8 cellular contexts compared by ENCODE assay signal in the genomic region with DNA sequence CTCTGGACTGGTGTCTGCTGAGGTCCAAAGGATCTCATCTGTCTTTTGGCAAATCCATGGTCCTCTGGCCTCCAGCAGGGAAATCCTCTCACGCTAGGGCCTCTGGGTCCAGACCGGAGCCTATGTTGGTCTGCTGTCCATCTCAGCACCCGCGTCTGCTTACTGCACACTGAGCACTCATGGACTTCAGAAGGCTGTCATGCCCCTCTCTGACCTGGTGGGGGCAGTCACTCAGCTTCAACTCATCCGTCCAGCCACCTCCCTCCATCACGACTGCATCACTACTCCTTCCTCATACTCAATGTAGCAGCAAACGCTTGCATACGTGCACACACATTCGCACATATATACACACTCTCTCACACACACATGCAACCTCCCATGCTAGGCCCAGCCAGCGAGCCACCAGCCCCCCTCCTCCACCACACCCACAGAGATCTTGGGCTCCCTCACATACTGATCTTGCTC. TPM values are rescaled to one million over a fixed set of nuclear protein-coding genes. Genes with fewer than 3 reads are reported as not detected.
DNase-seq lines count a peak whose midpoint lies in the region; ATAC-seq and TF ChIP-seq lines count a peak whose summit lies in the region.

No MANE protein-coding gene starts in this region.

- DNase-seq in COLO668 (lab: John Stamatoyannopoulos, UW; ENCODE audit: unreplicated experiment) = peak; percentile 17
- peak; percentile 25 for DNase-seq in astrocyte of the hippocampus (ENCODE audit: low read depth, low spot score)
- peak in 1 of 3 donors; percentile 40 for DNase-seq in mucosa of descending colon
- no peak for DNase-seq in substantia nigra (lab: John Stamatoyannopoulos, UW)
- no peak for DNase-seq in NCI-H345 treated with DMSO at 0.1 percent for 48 hours (lab: John Stamatoyannopoulos, UW; ENCODE audit: unreplicated experiment)

- H3K4me1 ChIP-seq in mucosa of descending colon (ENCODE audit: low read depth) = no peaks in the 10 kb centered on the region

- H3K36me3 ChIP-seq in mucosa of descending colon (ENCODE audit: low read depth) = no peaks in the 10 kb centered on the region

- ATAC-seq in GM19035 (IDR thresholded peaks at IDR 0.05; ENCODE audit: unreplicated experiment) = peak; percentile 98
- ATAC-seq in HG03064 (IDR thresholded peaks at IDR 0.05; ENCODE audit: low read depth, unreplicated experiment) = peak; percentile 98
- peak; percentile 89 for ATAC-seq in mucosa of descending colon

- no peak overlapping the region for H3K27ac ChIP-seq in substantia nigra (ENCODE audit: low read depth, low read length, poor library complexity, severe bottlenecking)

- TF ChIP-seq CTCF in mucosa of descending colon (IDR thresholded peaks at IDR 0.05) = no peak

- no peaks in the 10 kb centered on the region for H3K9me3 ChIP-seq in mucosa of descending colon

- intact Hi-C loops in mucosa of descending colon (cut with DNase I, micrococcal nuclease) = no loop called here

- H3K4me3 ChIP-seq in mucosa of descending colon = no peak overlapping the region

TF ChIP-seq in PFSK-1, 5 proteins besides CTCF, POLR2A, EP300 and RAD21:
- TF ChIP-seq TAF1 (IDR thresholded peaks at IDR 0.05; ENCODE audit: borderline replicate concordance, insufficient read depth, low read length) (no peak), POLR2AphosphoS5 (IDR thresholded peaks at IDR 0.05; ENCODE audit: low read depth, low read length) (no peak), FOXP2 (optimal IDR thresholded peaks at IDR 0.05; ENCODE audit: borderline replicate concordance, extremely low read depth, extremely low read length, insufficient read depth) (peak; percentile 20), SIN3A (IDR thresholded peaks at IDR 0.05; ENCODE audit: borderline replicate concordance, insufficient read depth, low read length) (no peak)
- TF ChIP-seq, protein P1, sequence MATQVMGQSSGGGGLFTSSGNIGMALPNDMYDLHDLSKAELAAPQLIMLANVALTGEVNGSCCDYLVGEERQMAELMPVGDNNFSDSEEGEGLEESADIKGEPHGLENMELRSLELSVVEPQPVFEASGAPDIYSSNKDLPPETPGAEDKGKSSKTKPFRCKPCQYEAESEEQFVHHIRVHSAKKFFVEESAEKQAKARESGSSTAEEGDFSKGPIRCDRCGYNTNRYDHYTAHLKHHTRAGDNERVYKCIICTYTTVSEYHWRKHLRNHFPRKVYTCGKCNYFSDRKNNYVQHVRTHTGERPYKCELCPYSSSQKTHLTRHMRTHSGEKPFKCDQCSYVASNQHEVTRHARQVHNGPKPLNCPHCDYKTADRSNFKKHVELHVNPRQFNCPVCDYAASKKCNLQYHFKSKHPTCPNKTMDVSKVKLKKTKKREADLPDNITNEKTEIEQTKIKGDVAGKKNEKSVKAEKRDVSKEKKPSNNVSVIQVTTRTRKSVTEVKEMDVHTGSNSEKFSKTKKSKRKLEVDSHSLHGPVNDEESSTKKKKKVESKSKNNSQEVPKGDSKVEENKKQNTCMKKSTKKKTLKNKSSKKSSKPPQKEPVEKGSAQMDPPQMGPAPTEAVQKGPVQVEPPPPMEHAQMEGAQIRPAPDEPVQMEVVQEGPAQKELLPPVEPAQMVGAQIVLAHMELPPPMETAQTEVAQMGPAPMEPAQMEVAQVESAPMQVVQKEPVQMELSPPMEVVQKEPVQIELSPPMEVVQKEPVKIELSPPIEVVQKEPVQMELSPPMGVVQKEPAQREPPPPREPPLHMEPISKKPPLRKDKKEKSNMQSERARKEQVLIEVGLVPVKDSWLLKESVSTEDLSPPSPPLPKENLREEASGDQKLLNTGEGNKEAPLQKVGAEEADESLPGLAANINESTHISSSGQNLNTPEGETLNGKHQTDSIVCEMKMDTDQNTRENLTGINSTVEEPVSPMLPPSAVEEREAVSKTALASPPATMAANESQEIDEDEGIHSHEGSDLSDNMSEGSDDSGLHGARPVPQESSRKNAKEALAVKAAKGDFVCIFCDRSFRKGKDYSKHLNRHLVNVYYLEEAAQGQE (IDR thresholded peaks at IDR 0.05; ENCODE audit: insufficient read depth in 1 of 2, low read depth in 2 of 2, low read length in 2 of 2) = peak; percentile 70 to 86
TF ChIP-seq in PFSK-1: peak in this region for 2.

RNA-seq across cellular contexts. Expression of a gene that starts 33.3 kb away (rescaled TPM):
- 0.63 TPM for polyA plus RNA-seq in PFSK-1 (2012; ENCODE audit: insufficient read length, low read depth)
- 1 to 10 TPM in 1 of 3 donors, under 1 TPM in 2; 0.63 to 2.4 (median 0.72) TPM for total RNA-seq in mucosa of descending colon

Comparison
In these comparisons a context has a peak if more than half of its experiments do, and no peak if none do; other contexts are left out.
1. DNase-seq: peak in COLO668 (single experiment) and astrocyte of the hippocampus (single experiment); none in substantia nigra (0 of 49) and NCI-H345 treated with DMSO at 0.1 percent for 48 hours (single experiment).
2. Peak in every context shown above with its lines, with median percentiles within 50 percentile points of each other: ATAC-seq.